Comparison of ENCODE assay signal across 21 cellular contexts in genomic region chr9:80690340-80690939, GRCh38.
DNase-seq lines count a peak whose midpoint lies in the region; ATAC-seq and TF ChIP-seq lines count a peak whose summit lies in the region.
"Had no signal": no experiment of that assay in that cellular context is flagged by ENCODE, and none has a peak within 500 bp of the region (broad histone marks: within the 10 kb centered on the region; RNA-seq: fewer than 3 reads in every experiment).

No MANE protein-coding gene starts in this region.

- no peak for TF ChIP-seq CTCF in fibroblast of the aortic adventitia (IDR thresholded peaks at IDR 0.05; ENCODE audit: insufficient read depth, low read length)
- TF ChIP-seq CTCF in GM10266 (IDR thresholded peaks at IDR 0.05; ENCODE audit: control insufficient read depth, insufficient read depth, low read depth, missing control alignments) = no peak

- ATAC-seq in HG03045 (IDR thresholded peaks at IDR 0.05; ENCODE audit: unreplicated experiment) = no peak
- ATAC-seq: A549, GM12878 had no signal

- DNase-seq in Kasumi-1 (lab: John Stamatoyannopoulos, UW) (peak; percentile 6 to 15), MV-4-11 (lab: John Stamatoyannopoulos, UW) (peak; percentile 49), fibroblast of the aortic adventitia (ENCODE audit: low read depth) (peak; percentile 2), medulla oblongata (ENCODE audit: extremely low spot score) (peak; percentile 3), GM10266 (ENCODE audit: extremely low spot score) (no peak), DMS53 treated with DMSO at 0.1 percent for 48 hours (lab: John Stamatoyannopoulos, UW; ENCODE audit: unreplicated experiment) (no peak)
- DNase-seq in activated CD4-positive, alpha-beta T cell treated with anti-CD3 and anti-CD28 coated beads, Interleukin-2, amount 50 U/mL, for 4 hours = no peak
- DNase-seq: CD4-positive, alpha-beta memory T cell; DMS153; GF-D8; H9; IMR-90; NCI-H1105 treated with DMSO at 0.1 percent for 48 hours; NCI-H1694 treated with DMSO at 0.1 percent for 48 hours; NCI-H510A; NCI-H748 treated with DMSO at 0.1 percent for 48 hours; NK-92 treated with Interleukin-12 subunit alpha and Interleukin-12 subunit beta, amount 100 ng/mL, for 24 hours had no signal

- no peak overlapping the region for H3K4me3 ChIP-seq in fibroblast of the aortic adventitia (ENCODE audit: low read depth, low read length)
- H3K4me3 ChIP-seq: A549, GM12878, SJSA1 had no signal

Comparison
In these comparisons a context has a peak if more than half of its experiments do, and no peak if none do; other contexts are left out.
1. DNase-seq: peak in Kasumi-1 (2 of 2), MV-4-11 (single experiment), fibroblast of the aortic adventitia (single experiment) and medulla oblongata (single experiment); none in activated CD4-positive, alpha-beta T cell treated with anti-CD3 and anti-CD28 coated beads, Interleukin-2, amount 50 U/mL, for 4 hours (0 of 2), GM10266 (single experiment) and DMS53 treated with DMSO at 0.1 percent for 48 hours (single experiment).